Comparison of ENCODE assay signal across 8 cellular contexts in the genomic region with DNA sequence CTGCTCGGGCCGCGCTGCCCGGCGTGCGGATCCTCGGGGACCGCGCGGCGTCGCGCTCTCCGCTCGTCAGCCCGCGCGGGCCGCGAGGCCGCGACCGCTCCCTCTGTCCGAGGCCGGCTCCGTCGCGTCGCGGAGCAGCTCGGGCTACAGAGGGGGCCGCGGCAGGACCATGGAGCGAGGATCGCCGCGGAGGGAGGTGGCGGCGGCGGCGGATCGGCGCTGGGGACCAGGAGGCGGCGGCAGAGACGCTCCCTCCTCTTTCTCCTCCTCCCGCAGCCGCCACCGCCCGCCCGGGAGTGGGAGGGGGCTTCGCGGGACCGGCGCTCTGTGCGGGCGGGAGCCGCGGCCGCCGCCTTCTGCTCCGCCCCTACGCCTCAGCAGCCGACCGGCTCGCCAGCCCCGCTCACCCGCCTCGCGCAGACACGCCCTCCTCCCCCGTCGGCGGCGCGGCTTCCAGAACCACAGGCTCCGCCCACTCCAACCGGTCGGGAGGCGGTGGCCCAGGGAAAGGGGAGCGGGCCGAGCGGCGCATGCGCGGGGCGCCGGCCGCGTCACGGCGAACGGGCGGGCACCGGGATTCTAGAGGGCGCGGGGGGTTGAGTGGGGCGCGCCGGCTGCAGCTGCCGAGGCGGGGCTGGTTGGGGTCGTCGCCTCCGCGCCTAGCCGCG. TPM values are rescaled to one million over a fixed set of nuclear protein-coding genes. Genes with fewer than 3 reads are reported as not detected.
DNase-seq lines count a peak whose midpoint lies in the region; ATAC-seq and TF ChIP-seq lines count a peak whose summit lies in the region.

TSS of gene CASK (minus strand) at position 298 of the 668 bp plus-strand sequence. CDS start 566 bp downstream, outside the sequence.

- ATAC-seq in GM21723 (IDR thresholded peaks at IDR 0.05; ENCODE audit: unreplicated experiment) (peak; percentile 79), PC-3 (peak; percentile 84)

- H3K4me3 ChIP-seq in PC-3 (ENCODE audit: low read length) (peak within 1 kb of the TSS; percentile 98), epithelial cell of proximal tubule (ENCODE audit: low read depth, low read length) (peak within 1 kb of the TSS; percentile 76), mucosa of rectum (ENCODE audit: low read length in 2 of 2) (peak within 1 kb of the TSS; percentile 80 to 89)

- TF ChIP-seq CTCF in PC-3 (conservative IDR thresholded peaks at IDR 0.05; ENCODE audit: low read depth, low read length) (no peak), epithelial cell of proximal tubule (conservative IDR thresholded peaks at IDR 0.05; ENCODE audit: low read depth, low read length) (no peak)

- in situ Hi-C loops in KBM-7 (cut with MboI; ENCODE audit: low pct_unique_long_range_greater_than_20kb, low sequenced_read_pairs): no loop called here

- peak within 1 kb of the TSS; percentile 100 for H2AFZ ChIP-seq in PC-3 (ENCODE audit: low read length)

- DNase-seq in DMS153 (lab: John Stamatoyannopoulos, UW): peak; percentile 71
- peak; percentile 96 for DNase-seq in KBM-7
- DNase-seq in PC-3: peak; percentile 91
- peak; percentile 83 for DNase-seq in activated T-cell treated with anti-CD3 and anti-CD28 coated beads for 48 hours (ENCODE audit: low read depth)
- no peak for DNase-seq in epithelial cell of proximal tubule (ENCODE audit: low read depth)
- DNase-seq in stimulated activated CD8-positive, alpha-beta memory T cell treated with anti-CD3 and anti-CD28 coated beads, Interleukin-4, amount 100 ng/mL, for 24 hours (ENCODE audit: low read depth): peak; percentile 81

- peak within 1 kb of the TSS; percentile 56 for H3K27ac ChIP-seq in PC-3 (ENCODE audit: low read length)
- peak within 1 kb of the TSS; percentile 91 to 93 for H3K27ac ChIP-seq in mucosa of rectum (ENCODE audit: low read depth in 2 of 2, low read length in 2 of 2)

- no peaks in the 10 kb centered on the region; the same call in 1 of the 2 replicates for H3K4me1 ChIP-seq in PC-3 (ENCODE audit: insufficient read depth, low read length)
- H3K4me1 ChIP-seq in mucosa of rectum (ENCODE audit: control insufficient read depth in 2 of 2, insufficient read depth in 2 of 2, low read length in 2 of 2): peaks cover 0 to 4% of the 10 kb centered on the region in 2 donors

- no TSS peak for BruUV-seq in PC-3 (replicated peaks; lab: Mats Ljungman, UMichigan)

- no peaks in the 10 kb centered on the region for H3K36me3 ChIP-seq in PC-3 (ENCODE audit: low read depth, low read length)
- H3K36me3 ChIP-seq in mucosa of rectum (ENCODE audit: control insufficient read depth in 2 of 2, insufficient read depth in 2 of 2, low read length in 2 of 2): no peaks in the 10 kb centered on the region

- H3K9me3 ChIP-seq in PC-3 (ENCODE audit: low read length) (no peaks in the 10 kb centered on the region), mucosa of rectum (ENCODE audit: control insufficient read depth in 2 of 2, low read length in 2 of 2) (no peaks in the 10 kb centered on the region)

- H3K9ac ChIP-seq in PC-3 (ENCODE audit: low read length) (peak within 1 kb of the TSS; percentile 87), mucosa of rectum (ENCODE audit: low read depth in 1 of 2, low read length in 2 of 2) (peak within 1 kb of the TSS; percentile 79 to 89)

- intact Hi-C loops in PC-3 (cut with micrococcal nuclease): loop anchor here (5.0 kb wide), 1 partner anchor 161 kb away; no protein-coding TSS in a partner anchor

- peak within 1 kb of the TSS; percentile 94 for H3K4me2 ChIP-seq in PC-3 (ENCODE audit: low read length)

- H4K20me1 ChIP-seq in PC-3 (ENCODE audit: low read length): no peaks in the 10 kb centered on the region

- H3K27me3 ChIP-seq in PC-3 (ENCODE audit: low read length): no peaks in the 10 kb centered on the region
- H3K27me3 ChIP-seq in mucosa of rectum (ENCODE audit: control insufficient read depth in 2 of 2, insufficient read depth in 2 of 2, low read length in 2 of 2): peaks cover 0 to 9% of the 10 kb centered on the region in 2 donors

- POLR2A ChIA-PET in PC-3 (lab: Charles Lee; ENCODE audit: unreplicated experiment): interaction anchor here (0.5 kb wide), 1 partner anchor 131 kb away, joined by 4 read pairs; no protein-coding TSS in a partner anchor

- H3K79me2 ChIP-seq in PC-3 (ENCODE audit: low read length): peaks cover 44% of the 10 kb centered on the region

- no peaks in the 10 kb centered on the region for H3F3A ChIP-seq in PC-3 (ENCODE audit: low read length, unreplicated experiment)

- CTCF ChIA-PET in PC-3 (lab: Charles Lee): interaction anchor here (1.5 kb wide), 1 partner anchor 142 kb away, joined by 6 read pairs; no protein-coding TSS in a partner anchor

- no peaks in the 10 kb centered on the region for H3K9me2 ChIP-seq in PC-3 (replicated peaks; ENCODE audit: low read length)

RNA-seq across cellular contexts. Expression of gene CASK, which starts in this region (rescaled TPM):
- total RNA-seq in PC-3 (2014; rRNA removed) (21.4 and 24.8 TPM in 2 replicates), epithelial cell of proximal tubule (22.9 and 58.8 TPM in 2 replicates)
